In genomic region chr18:36828630-36829361, GRCh38 we compare ENCODE assay signal across 8 cellular contexts. TPM values are rescaled to one million over a fixed set of nuclear protein-coding genes. Genes with fewer than 3 reads are reported as not detected.
DNase-seq lines count a peak whose midpoint lies in the region; ATAC-seq, FAIRE-seq and TF ChIP-seq lines count a peak whose summit lies in the region.

KIAA1328 (plus strand) TSS chr18:36829127; CDS start chr18:36829139, 12 bp downstream.
TPGS2 (minus strand) TSS chr18:36829002; CDS start chr18:36828767, 235 bp downstream.

- 0% methylated on average over 60 to 83 of the region's 83 CpGs for WGBS in adipose tissue, 3 donors
- 0% methylated on average over 73 to 83 of the region's 83 CpGs for WGBS in heart right ventricle, 2 donors
- WGBS in prostate gland: under 1% methylated on average over 43 of the region's 83 CpGs

- TF ChIP-seq POLR2A in GM12891 (IDR thresholded peaks at IDR 0.05; ENCODE audit: low read depth, low read length): peak; percentile 36; the same call in 1 of the 2 replicates
- peak; percentile 57 for TF ChIP-seq POLR2A in prostate gland (IDR thresholded peaks at IDR 0.05)

- H3K9me3 ChIP-seq in heart right ventricle (no peaks in the 10 kb centered on the region), prostate gland (no peaks in the 10 kb centered on the region)

- H3K4me3 ChIP-seq in heart right ventricle (peak within 1 kb of the TSS; percentile 70 to 98 (median 82)), prostate gland (peak within 1 kb of the TSS; percentile 71 to 83)

- peak within 1 kb of the TSS; percentile 51 for H3K27ac ChIP-seq in adipose tissue (ENCODE audit: low read depth, low read length)
- peak within 1 kb of the TSS in 9 of 10 donors; percentile 30 to 86 (median 76) for H3K27ac ChIP-seq in heart right ventricle
- peak within 1 kb of the TSS; percentile 76 to 81 for H3K27ac ChIP-seq in prostate gland

- FAIRE-seq in GM12891 (lab: Jason Lieb, UNC): peak; percentile 99

- intact Hi-C loops in heart right ventricle (cut with DNase I): no loop called here
- intact Hi-C loops in prostate gland (cut with DNase I): no loop called here

- H3K27me3 ChIP-seq in heart right ventricle: no peaks in the 10 kb centered on the region
- H3K27me3 ChIP-seq in prostate gland (replicated peaks; ENCODE audit: insufficient read depth): no peaks in the 10 kb centered on the region

- TF ChIP-seq CTCF in heart right ventricle (IDR thresholded peaks at IDR 0.05): peak in 8 of 9 donors; percentile 15 to 69 (median 50)
- peak in 2 of 4 experiments; percentile 21 to 43 for TF ChIP-seq CTCF in prostate gland (IDR thresholded peaks at IDR 0.05)

- DNase-seq in GM12891 (ENCODE audit: insufficient read length, low spot score): peak; percentile 84
- DNase-seq in NCI-H1417 (lab: John Stamatoyannopoulos, UW): peak; percentile 86 to 97 (median 96)
- peak; percentile 68 for DNase-seq in SW480 (ENCODE audit: low spot score)
- peak; percentile 83 to 87 for DNase-seq in heart right ventricle
- peak; percentile 80 for DNase-seq in prostate gland (ENCODE audit: low spot score)
- DNase-seq in ureter (ENCODE audit: low spot score): peak; percentile 89

- H3K4me1 ChIP-seq in heart right ventricle: peaks cover 0 to 30% (median 17%) of the 10 kb centered on the region in 9 donors
- H3K4me1 ChIP-seq in prostate gland (replicated peaks): no peaks in the 10 kb centered on the region

- H3K36me3 ChIP-seq in heart right ventricle (peaks cover 0 to under 1% (median 0%) of the 10 kb centered on the region in 9 donors), prostate gland (no peaks in the 10 kb centered on the region)

- ATAC-seq in HG02763 (IDR thresholded peaks at IDR 0.05; ENCODE audit: unreplicated experiment): peak; percentile 95
- peak; percentile 94 to 98 (median 98) for ATAC-seq in heart right ventricle

TF ChIP-seq in GM12891, 5 proteins besides CTCF, POLR2A, EP300 and RAD21:
- TF ChIP-seq PAX5 (IDR thresholded peaks at IDR 0.05; ENCODE audit: insufficient read depth, low read length, severe bottlenecking) (peak; percentile 14), SPI1 (IDR thresholded peaks at IDR 0.05; ENCODE audit: low read depth, low read length) (no peak)

RNA-seq across cellular contexts. Expression of gene KIAA1328, which starts in this region (rescaled TPM):
- polyA plus RNA-seq in GM12891 (2012; ENCODE audit: low read depth, missing spikeins): 2.3 TPM
- polyA plus RNA-seq in adipose tissue (1 to 10 TPM; 1.6 to 4.3 (median 2.9) TPM), heart right ventricle (1 to 10 TPM; 1.9 to 2.5 TPM)
- total RNA-seq in heart right ventricle (1 to 10 TPM; 4.0 to 6.3 (median 5.4) TPM), prostate gland (10 to 100 TPM in 1 of 2 donors, 1 to 10 TPM in 1; 8.7 to 13.7 TPM), ureter (19.0 TPM)

RNA-seq across cellular contexts. Expression of gene TPGS2, which starts in this region (rescaled TPM):
- 29.7 TPM for polyA plus RNA-seq in GM12891 (2012; ENCODE audit: low read depth, missing spikeins)
- polyA plus RNA-seq in adipose tissue (10 to 100 TPM; 25.1 to 54.1 (median 45.6) TPM), heart right ventricle (10 to 100 TPM; 12.4 to 31.3 TPM)
- total RNA-seq in heart right ventricle (10 to 100 TPM; 18.6 to 41.2 (median 27.6) TPM), prostate gland (100 to 1,000 TPM; 128 to 157 TPM), ureter (76.3 TPM)

Comparison
In these comparisons a context has a peak if more than half of its experiments do, and no peak if none do; other contexts are left out.
1. Peak in every context shown above with its lines: DNase-seq, ATAC-seq, H3K4me3 ChIP-seq and H3K27ac ChIP-seq.